7 cellular contexts compared by ENCODE assay signal in genomic region chr19:6735181-6735891, GRCh38. TPM values are rescaled to one million over a fixed set of nuclear protein-coding genes. Genes with fewer than 3 reads are reported as not detected.
DNase-seq lines count a peak whose midpoint lies in the region; TF ChIP-seq lines count a peak whose summit lies in the region.
"Had no signal": no experiment of that assay in that cellular context is flagged by ENCODE, and none has a peak within 500 bp of the region (broad histone marks: within the 10 kb centered on the region; RNA-seq: fewer than 3 reads in every experiment).

No MANE protein-coding gene starts in this region.

- peaks cover 18% of the 10 kb centered on the region for H3F3A ChIP-seq in GM23248 (ENCODE audit: insufficient read depth)

- H3K4me1 Mint-ChIP-seq in nephron: peaks cover 29% of the 10 kb centered on the region

- DNase-seq in GM23248 (no peak), adipocyte (ENCODE audit: low read depth) (no peak), WERI-Rb-1 (no peak), tibial artery (no peak), NCI-H146 (lab: John Stamatoyannopoulos, UW) (no peak)
- DNase-seq: KBM-7 had no signal

- H3K27me3 ChIP-seq in GM23248 (replicated peaks; ENCODE audit: insufficient read depth) (no peaks in the 10 kb centered on the region), adipocyte (replicated peaks; ENCODE audit: control insufficient read depth, insufficient read depth, low read length) (no peaks in the 10 kb centered on the region), WERI-Rb-1 (ENCODE audit: insufficient read depth, low read depth, severe bottlenecking) (no peaks in the 10 kb centered on the region), tibial artery (no peaks in the 10 kb centered on the region)

- H3K79me2 ChIP-seq in GM23248 (ENCODE audit: insufficient read depth): peaks cover 18% of the 10 kb centered on the region

- H3K9me3 Mint-ChIP-seq in nephron: no peaks in the 10 kb centered on the region

- intact Hi-C loops in tibial artery (cut with DNase I; ENCODE audit: low total_unique reads): loop anchor here (10.0 kb wide), 2 partner anchors 129 to 361 kb away; partner anchors contain the start of genes ALKBH7 and PSPN

- peak overlapping the region; percentile 98 for H3K4me2 ChIP-seq in GM23248 (ENCODE audit: unreplicated experiment)

- H3K9ac ChIP-seq in GM23248 (peak overlapping the region; percentile 90), adipocyte (ENCODE audit: low read length) (peak overlapping the region; percentile 96)

- in situ Hi-C loops in GM23248 (cut with MboI): no loop called here

- H3K27ac Mint-ChIP-seq in nephron: peak overlapping the region; percentile 90 to 99 (median 98)

- peaks cover 16% of the 10 kb centered on the region for H3K36me3 Mint-ChIP-seq in nephron (ENCODE audit: low read depth)

- H3K4me1 ChIP-seq in GM23248 (ENCODE audit: insufficient read depth) (peaks cover 25% of the 10 kb centered on the region), adipocyte (ENCODE audit: control insufficient read depth, insufficient read depth, low read length) (peaks cover 22% of the 10 kb centered on the region), tibial artery (peaks cover 0 to 30% (median 23%) of the 10 kb centered on the region in 4 donors)

- H3K4me3 ChIP-seq in GM23248 (peak overlapping the region; percentile 99), adipocyte (ENCODE audit: low read length) (peak overlapping the region; percentile 94), WERI-Rb-1 (ENCODE audit: low read depth, low read length) (no peak overlapping the region), tibial artery (no peak overlapping the region)

- H3K4me3 Mint-ChIP-seq in nephron: peak overlapping the region; percentile 98 to 99 (median 99)

- no peaks in the 10 kb centered on the region for H3K36me3 ChIP-seq in GM23248 (ENCODE audit: low read depth)
- peaks cover 18% of the 10 kb centered on the region for H3K36me3 ChIP-seq in adipocyte (ENCODE audit: control insufficient read depth, insufficient read depth, low read length, severe bottlenecking)
- no peaks in the 10 kb centered on the region for H3K36me3 ChIP-seq in WERI-Rb-1
- H3K36me3 ChIP-seq in tibial artery: peaks cover 14 to 41% (median 32%) of the 10 kb centered on the region in 3 donors

- H3K9me2 ChIP-seq in GM23248 (ENCODE audit: insufficient read depth): no peaks in the 10 kb centered on the region

- TF ChIP-seq CTCF in nephron (IDR thresholded peaks at IDR 0.05; ENCODE audit: unreplicated experiment in 3 of 3): no peak
- TF ChIP-seq CTCF in WERI-Rb-1 (IDR thresholded peaks at IDR 0.05; ENCODE audit: low read depth, low read length): no peak
- TF ChIP-seq CTCF in tibial artery (IDR thresholded peaks at IDR 0.05): no peak

- WGBS in GM23248 (ENCODE audit: low coverage in 1 of 2, low lambda C conversion rate in 2 of 2, missing lambda C conversion rate in 2 of 2), 2 experiments: 51 to 57% methylated on average over 15 of the region's 15 CpGs

- no peak overlapping the region for H2AFZ ChIP-seq in GM23248

- H3K27ac ChIP-seq in GM23248: no peak overlapping the region
- H3K27ac ChIP-seq in WERI-Rb-1: no peak overlapping the region
- H3K27ac ChIP-seq in tibial artery: peak overlapping the region in 1 of 2 donors; percentile 90

- H4K20me1 ChIP-seq in GM23248 (ENCODE audit: insufficient read depth): no peaks in the 10 kb centered on the region

- H3K9me3 ChIP-seq in GM23248 (ENCODE audit: low read depth) (no peaks in the 10 kb centered on the region), adipocyte (ENCODE audit: control insufficient read depth, low read length) (no peaks in the 10 kb centered on the region), WERI-Rb-1 (ENCODE audit: severe bottlenecking) (no peaks in the 10 kb centered on the region), tibial artery (no peaks in the 10 kb centered on the region)

- no peaks in the 10 kb centered on the region for H3K27me3 Mint-ChIP-seq in nephron (ENCODE audit: low read depth)

RNA-seq across cellular contexts. Expression of gene GPR108, which starts 2.0 kb away (rescaled TPM):
- 75.7 and 77.3 TPM in 2 replicates for total RNA-seq in GM23248 (2014; rRNA removed; shearing (Covaris generic))
- 78.8 and 83.5 TPM in 2 replicates for polyA plus RNA-seq in GM23248 (2016; fragmentation: Nextera tagmentation; extraction: Ambion mirVana)

RNA-seq across cellular contexts. Expression of gene TRIP10, which starts 4.1 kb away (rescaled TPM):
- 48.0 and 68.2 TPM in 2 replicates for total RNA-seq in GM23248 (2014; rRNA removed; shearing (Covaris generic))
- polyA plus RNA-seq in GM23248 (2016; fragmentation: Nextera tagmentation; extraction: Ambion mirVana): 48.9 and 50.1 TPM in 2 replicates

RNA-seq across cellular contexts. Expression of gene C3, which starts 14.9 kb away (rescaled TPM):
- 3.1 and 5.6 TPM in 2 replicates for total RNA-seq in GM23248 (2014; rRNA removed; shearing (Covaris generic))
- polyA plus RNA-seq in GM23248 (2016; fragmentation: Nextera tagmentation; extraction: Ambion mirVana): 3.5 and 4.8 TPM in 2 replicates

RNA-seq across cellular contexts. Expression of gene SH2D3A, which starts 31.9 kb away (rescaled TPM):
- not detected in 2 replicates for total RNA-seq in GM23248 (2014; rRNA removed; shearing (Covaris generic))
- 0.18 TPM in 1 of 2 replicates, not detected in the other for polyA plus RNA-seq in GM23248 (2016; fragmentation: Nextera tagmentation; extraction: Ambion mirVana)

RNA-seq across cellular contexts. Expression of gene VAV1, which starts 37.2 kb away (rescaled TPM):
- total RNA-seq in GM23248 (2014; rRNA removed; shearing (Covaris generic)): not detected in 2 replicates
- not detected in 2 replicates for polyA plus RNA-seq in GM23248 (2016; fragmentation: Nextera tagmentation; extraction: Ambion mirVana)

Comparison
In these comparisons a context has a peak if more than half of its experiments do, and no peak if none do; other contexts are left out.
1. H3K4me3 ChIP-seq: peak in GM23248 (single experiment) and adipocyte (single experiment); none in WERI-Rb-1 (single experiment) and tibial artery (0 of 2).